8 cellular contexts compared by ENCODE assay signal in genomic region chr9:103397868-103398600, GRCh38.
A peak's percentile ranks its signal among the peaks of the same experiment; 100 is the strongest.
DNase-seq lines count a peak whose midpoint lies in the region; ATAC-seq, FAIRE-seq and TF ChIP-seq lines count a peak whose summit lies in the region.

No MANE protein-coding gene starts in this region.

- no peaks in the 10 kb centered on the region for H3K36me3 Mint-ChIP-seq in activated CD4-positive, alpha-beta memory T cell treated with anti-CD3 and anti-CD28 coated beads for 36 hours

- intact Hi-C loops in activated CD4-positive, alpha-beta memory T cell treated with anti-CD3 and anti-CD28 coated beads for 36 hours (cut with micrococcal nuclease), result loop anchor here (2.0 kb wide), 1 partner anchor 1345 kb away; no protein-coding TSS in a partner anchor
- intact Hi-C loops in left ventricle myocardium inferior (cut with micrococcal nuclease), result no loop called here

- H3K27ac ChIP-seq in left ventricle myocardium inferior (replicated peaks), result no peak overlapping the region
- no peak overlapping the region for H3K27ac ChIP-seq in small intestine (ENCODE audit: low read depth in 1 of 2, low read length in 1 of 2)
- no peak overlapping the region for H3K27ac ChIP-seq in mesenchymal stem cell (ENCODE audit: low read length, poor library complexity, severe bottlenecking)

- POLR2A ChIA-PET in activated CD4-positive, alpha-beta memory T cell treated with anti-CD3 and anti-CD28 coated beads for 36 hours (lab: Charles Lee), result no interaction called here

- no peak overlapping the region for H3K4me3 Mint-ChIP-seq in activated CD4-positive, alpha-beta memory T cell treated with anti-CD3 and anti-CD28 coated beads for 36 hours

- H3K4me3 ChIP-seq in left ventricle myocardium inferior (no peak overlapping the region), small intestine (ENCODE audit: low read depth in 1 of 2, low read length in 2 of 2) (no peak overlapping the region), mesenchymal stem cell (ENCODE audit: insufficient read depth in 1 of 2, low read depth in 1 of 2, low read length in 2 of 2) (no peak overlapping the region)

- no peak overlapping the region for H3K4me2 ChIP-seq in mesenchymal stem cell (ENCODE audit: low read length, poor library complexity, severe bottlenecking)

- no peak overlapping the region for H2BK120ac ChIP-seq in mesenchymal stem cell (ENCODE audit: low read depth, low read length)

- 45 to 51% (median 50%) methylated on average over 5 of the region's 5 CpGs for WGBS in small intestine, 3 donors
- 47% methylated on average over 5 of the region's 5 CpGs for WGBS in mesenchymal stem cell

- H3K27me3 ChIP-seq in left ventricle myocardium inferior (ENCODE audit: low read depth), result no peaks in the 10 kb centered on the region
- no peaks in the 10 kb centered on the region for H3K27me3 ChIP-seq in small intestine (ENCODE audit: control insufficient read depth in 2 of 2, insufficient read depth in 2 of 2, low read length in 2 of 2)
- no peaks in the 10 kb centered on the region for H3K27me3 ChIP-seq in mesenchymal stem cell (ENCODE audit: control insufficient read depth in 1 of 2, insufficient read depth in 1 of 2, low read length in 2 of 2)

- no peaks in the 10 kb centered on the region for H3K4me1 ChIP-seq in left ventricle myocardium inferior
- no peaks in the 10 kb centered on the region for H3K4me1 ChIP-seq in small intestine (ENCODE audit: control insufficient read depth in 2 of 2, insufficient read depth in 1 of 2, low read depth in 1 of 2, low read length in 1 of 2)
- no peaks in the 10 kb centered on the region for H3K4me1 ChIP-seq in mesenchymal stem cell (ENCODE audit: control insufficient read depth, insufficient read depth, low read depth, low read length)

- H3K23ac ChIP-seq in mesenchymal stem cell (ENCODE audit: low read length in 2 of 2), result no peak overlapping the region

- H3K9me3 Mint-ChIP-seq in activated CD4-positive, alpha-beta memory T cell treated with anti-CD3 and anti-CD28 coated beads for 36 hours, result no peaks in the 10 kb centered on the region

- no peak overlapping the region for H3K14ac ChIP-seq in mesenchymal stem cell (ENCODE audit: low read length in 2 of 2)

- H3K18ac ChIP-seq in mesenchymal stem cell (ENCODE audit: low read depth in 1 of 2, low read length in 2 of 2), result no peak overlapping the region

- ATAC-seq in HG03095 (IDR thresholded peaks at IDR 0.05; ENCODE audit: unreplicated experiment), result peak; percentile 93

- H2AK5ac ChIP-seq in mesenchymal stem cell (ENCODE audit: low read length, severe bottlenecking), result no peak overlapping the region

- CTCF ChIA-PET in activated CD4-positive, alpha-beta memory T cell treated with anti-CD3 and anti-CD28 coated beads for 36 hours (lab: Charles Lee), result interaction anchor here (0.5 to 2.2 kb wide), 2 partner anchors 988 to 1273 kb away, joined by 6 to 7 read pairs; no protein-coding TSS in a partner anchor

- H2BK5ac ChIP-seq in mesenchymal stem cell (ENCODE audit: low read depth, low read length, poor library complexity, severe bottlenecking), result no peak overlapping the region

- H2BK15ac ChIP-seq in mesenchymal stem cell (ENCODE audit: low read depth, poor library complexity, severe bottlenecking), result no peak overlapping the region

- no peak for DNase-seq in D721Med (ENCODE audit: insufficient read length, low spot score)
- DNase-seq in GM19239 (ENCODE audit: insufficient read length, low spot score), result peak; percentile 1
- DNase-seq in NCI-H2081 treated with DMSO at 0.1 percent for 48 hours (lab: John Stamatoyannopoulos, UW), result peak; percentile 32
- peak; percentile 27 for DNase-seq in activated CD4-positive, alpha-beta memory T cell treated with anti-CD3 and anti-CD28 coated beads for 36 hours
- DNase-seq in left ventricle myocardium inferior, result no peak
- DNase-seq in small intestine, result peak; percentile 51
- DNase-seq in mesenchymal stem cell, result no peak

- no peaks in the 10 kb centered on the region for H3K4me1 Mint-ChIP-seq in activated CD4-positive, alpha-beta memory T cell treated with anti-CD3 and anti-CD28 coated beads for 36 hours (ENCODE audit: low read depth)

- peak; percentile 58 for TF ChIP-seq CTCF in D721Med (IDR thresholded peaks at IDR 0.05; ENCODE audit: insufficient read depth, missing control alignments)
- peak; percentile 67 for TF ChIP-seq CTCF in left ventricle myocardium inferior (IDR thresholded peaks at IDR 0.05; ENCODE audit: borderline replicate concordance)

- FAIRE-seq in D721Med (lab: Jason Lieb, UNC), result no peak
- FAIRE-seq in GM19239 (lab: Jason Lieb, UNC), result peak; percentile 68
- no peak for FAIRE-seq in small intestine (lab: Jason Lieb, UNC)

- H3K79me1 ChIP-seq in mesenchymal stem cell (replicated peaks; ENCODE audit: low read length, poor library complexity, severe bottlenecking), result no peaks in the 10 kb centered on the region

- H3K27ac Mint-ChIP-seq in activated CD4-positive, alpha-beta memory T cell treated with anti-CD3 and anti-CD28 coated beads for 36 hours, result no peak overlapping the region

- peaks cover 2% of the 10 kb centered on the region for H3K27me3 Mint-ChIP-seq in activated CD4-positive, alpha-beta memory T cell treated with anti-CD3 and anti-CD28 coated beads for 36 hours

- no peak overlapping the region for H2BK12ac ChIP-seq in mesenchymal stem cell (ENCODE audit: low read length in 2 of 2)

- H4K8ac ChIP-seq in mesenchymal stem cell (ENCODE audit: low read length), result no peak overlapping the region

- no peak overlapping the region for H3K4ac ChIP-seq in mesenchymal stem cell (ENCODE audit: low read depth in 1 of 2, low read length in 2 of 2)

- no peak overlapping the region for H4K91ac ChIP-seq in mesenchymal stem cell (ENCODE audit: low read length)

- H3K36me3 ChIP-seq in left ventricle myocardium inferior (no peaks in the 10 kb centered on the region), small intestine (ENCODE audit: control insufficient read depth in 2 of 2, insufficient read depth in 2 of 2, low read length in 2 of 2) (no peaks in the 10 kb centered on the region), mesenchymal stem cell (ENCODE audit: control insufficient read depth in 1 of 2, insufficient read depth in 2 of 2, low read depth in 1 of 2, low read length in 2 of 2) (no peaks in the 10 kb centered on the region)

- H3K9ac ChIP-seq in mesenchymal stem cell (ENCODE audit: low read length), result no peak overlapping the region

- H3K9me3 ChIP-seq in left ventricle myocardium inferior (replicated peaks) (no peaks in the 10 kb centered on the region), small intestine (ENCODE audit: control insufficient read depth, low read depth) (no peaks in the 10 kb centered on the region), mesenchymal stem cell (ENCODE audit: control insufficient read depth, low read length) (no peaks in the 10 kb centered on the region)

- no peak overlapping the region for H2AFZ ChIP-seq in mesenchymal stem cell (ENCODE audit: low read depth, low read length)

Comparison
In these comparisons a context has a peak if more than half of its experiments do, and no peak if none do; other contexts are left out.
1. DNase-seq: peak in GM19239 (single experiment), NCI-H2081 treated with DMSO at 0.1 percent for 48 hours (single experiment), activated CD4-positive, alpha-beta memory T cell treated with anti-CD3 and anti-CD28 coated beads for 36 hours (single experiment) and small intestine (single experiment); none in D721Med (single experiment), left ventricle myocardium inferior (single experiment) and mesenchymal stem cell (single experiment).